9 cellular contexts compared by ENCODE assay signal in the genomic region with DNA sequence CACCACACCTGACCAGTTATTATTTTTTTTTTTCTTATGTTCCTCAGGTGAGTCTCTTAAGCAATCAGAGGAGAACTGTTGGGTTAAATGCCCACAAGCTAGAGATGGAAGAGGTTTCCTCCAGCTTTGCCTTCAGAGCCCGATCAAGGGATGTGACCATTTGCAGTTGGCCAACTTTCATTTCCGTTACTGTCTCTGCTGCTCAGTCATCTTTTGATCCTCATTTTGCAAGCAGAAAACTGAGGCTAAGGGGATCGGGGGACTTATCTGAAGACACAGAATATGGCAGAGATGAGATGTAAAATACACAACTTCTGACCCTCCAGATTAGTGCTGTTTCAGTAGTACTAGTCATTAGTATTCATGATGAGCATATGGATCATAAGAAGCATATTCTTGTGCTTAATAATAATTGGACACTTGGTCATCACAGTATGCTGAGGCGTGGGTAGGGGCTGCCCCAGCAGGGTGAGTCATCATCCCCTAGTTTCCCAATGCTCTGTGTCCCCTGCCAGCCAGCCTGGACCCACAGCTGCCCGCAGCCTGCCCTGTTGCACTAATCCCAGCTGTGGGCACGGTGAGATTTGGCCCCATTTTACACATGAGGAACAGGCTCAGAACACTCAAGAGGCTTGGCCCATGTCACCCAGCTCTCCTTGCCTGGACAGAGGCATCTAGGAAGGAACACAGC.
DNase-seq lines count a peak whose midpoint lies in the region; ATAC-seq and TF ChIP-seq lines count a peak whose summit lies in the region.
"Had no signal": no experiment of that assay in that cellular context is flagged by ENCODE, and none has a peak within 500 bp of the region (broad histone marks: within the 10 kb centered on the region; RNA-seq: fewer than 3 reads in every experiment).

No MANE protein-coding gene starts in this region.

- no peak for ATAC-seq in HG03378 (IDR thresholded peaks at IDR 0.05; ENCODE audit: unreplicated experiment)

- peak; percentile 92 for DNase-seq in ELR (ENCODE audit: low read depth)
- DNase-seq in Peyer's patch, result no peak
- DNase-seq in fibroblast of peridontal ligament (ENCODE audit: extremely low read depth), result peak; percentile 59
- DNase-seq in renal cortical epithelial cell (ENCODE audit: low read depth), result peak; percentile 76
- DNase-seq in DMS153 (lab: John Stamatoyannopoulos, UW), result no peak
- no peak for DNase-seq in NCI-H1436 treated with DMSO at 0.1 percent for 48 hours (lab: John Stamatoyannopoulos, UW)
- DNase-seq in stimulated activated naive CD4-positive, alpha-beta T cell (lab: John Stamatoyannopoulos, UW), result no peak
- DNase-seq: NCI-H2227 treated with DMSO at 0.1 percent for 48 hours had no signal

- H3K4me1 ChIP-seq in Peyer's patch, result peaks cover 0 to 23% (median 0%) of the 10 kb centered on the region in 4 donors

- no peaks in the 10 kb centered on the region for H3K9me3 ChIP-seq in Peyer's patch

- H3K27me3 ChIP-seq in Peyer's patch, result no peaks in the 10 kb centered on the region

- no peaks in the 10 kb centered on the region for H3K36me3 ChIP-seq in Peyer's patch

- peak overlapping the region; percentile 32 to 72 (median 60) for H3K27ac ChIP-seq in Peyer's patch

- TF ChIP-seq CTCF in Peyer's patch (IDR thresholded peaks at IDR 0.05), result no peak

- TF ChIP-seq POLR2A in Peyer's patch (IDR thresholded peaks at IDR 0.05), result no peak

- no peak overlapping the region for H3K4me3 ChIP-seq in Peyer's patch

Comparison
In these comparisons a context has a peak if more than half of its experiments do, and no peak if none do; other contexts are left out.
1. DNase-seq: peak in ELR (single experiment), fibroblast of peridontal ligament (single experiment) and renal cortical epithelial cell (single experiment); none in Peyer's patch (0 of 3), DMS153 (single experiment), NCI-H1436 treated with DMSO at 0.1 percent for 48 hours (single experiment) and stimulated activated naive CD4-positive, alpha-beta T cell (0 of 6).